ENCODE assay signal across 22 cellular contexts in the genomic region with DNA sequence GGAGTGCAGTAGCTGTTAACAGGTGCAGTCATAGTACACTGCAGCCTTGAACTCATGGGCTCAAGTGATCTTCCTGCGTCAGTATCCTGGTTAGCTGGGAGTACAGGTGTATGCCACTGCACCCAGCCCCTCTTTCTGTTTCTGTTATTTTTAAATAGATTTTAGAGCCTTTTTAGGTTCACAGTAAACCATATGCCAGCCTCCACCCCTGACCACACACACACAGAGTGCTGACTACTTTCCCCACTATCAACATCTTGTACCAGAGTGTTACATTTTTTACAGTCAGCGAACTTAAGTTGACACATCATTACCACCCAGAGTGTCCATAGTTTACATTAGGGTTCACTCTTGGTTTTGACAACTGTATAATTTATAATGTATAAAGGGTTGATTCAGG.
"Had no signal": no experiment of that assay in that cellular context is flagged by ENCODE, and none has a peak within 500 bp of the region (broad histone marks: within the 10 kb centered on the region; RNA-seq: fewer than 3 reads in every experiment).

No MANE protein-coding gene starts in this region.

- ATAC-seq: HepG2, Panc1, PC-3 had no signal

- H3K9me2 ChIP-seq: SK-N-SH had no signal

- H3K27ac ChIP-seq: RWPE1 had no signal

- DNase-seq: IMR-90; KG1; NCI-H1092; NCI-H1105 treated with DMSO at 0.1 percent for 48 hours; NCI-H1417 treated with DMSO at 0.1 percent for 48 hours; NCI-H146; NCI-H1694 treated with DMSO at 0.1 percent for 48 hours; NCI-H1930; NCI-H2081; NCI-H2107; NCI-H2227 treated with DMSO at 0.1 percent for 48 hours; NCI-H524; NCI-H526 treated with DMSO at 0.1 percent for 48 hours; NCI-H774; NK-92 treated with Interleukin-12 subunit alpha and Interleukin-12 subunit beta, amount 100 ng/mL, for 24 hours; PC-3; SHP77; SK-N-SH; SW 1271 had no signal

- H3K9ac ChIP-seq: SK-N-SH had no signal

- H3K4me2 ChIP-seq: SK-N-SH had no signal

- H3K9me3 ChIP-seq: SK-N-SH had no signal
